ENCODE assay signal across 22 cellular contexts in the genomic region with DNA sequence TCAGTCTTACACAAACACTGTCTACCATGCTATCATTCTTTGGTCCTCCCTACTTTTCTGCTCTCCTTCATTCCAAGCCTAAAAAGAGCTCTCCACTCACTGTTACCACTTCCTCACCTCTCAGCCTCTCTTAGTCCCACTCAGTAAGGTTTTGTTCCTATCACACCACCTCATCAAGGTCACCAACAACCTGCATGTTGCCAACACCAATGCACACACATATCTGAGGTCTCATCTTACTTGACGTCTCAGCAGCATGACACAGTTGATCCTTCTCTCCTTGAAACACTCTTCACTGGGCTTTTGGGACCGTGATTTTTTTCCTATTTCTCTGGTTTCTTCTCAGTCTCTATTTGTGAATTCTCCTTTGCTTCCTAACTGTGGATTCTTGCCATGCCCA. TPM values are rescaled to one million over a fixed set of nuclear protein-coding genes. Genes with fewer than 3 reads are reported as not detected.
DNase-seq lines count a peak whose midpoint lies in the region; ATAC-seq and TF ChIP-seq lines count a peak whose summit lies in the region.
"Had no signal": no experiment of that assay in that cellular context is flagged by ENCODE, and none has a peak within 500 bp of the region (broad histone marks: within the 10 kb centered on the region; RNA-seq: fewer than 3 reads in every experiment).

No MANE protein-coding gene starts in this region.

- H3K27ac ChIP-seq in PC-9 = peak overlapping the region; percentile 30
- H3K27ac ChIP-seq in epithelial cell of prostate = peak overlapping the region; percentile 98
- H3K27ac ChIP-seq in thymus (ENCODE audit: low read depth) = peak overlapping the region; percentile 31
- H3K27ac ChIP-seq: SJCRH30, skin epidermis, tibial artery had no signal

- TF ChIP-seq CTCF in PC-9 (conservative IDR thresholded peaks at IDR 0.05) = no peak

- H3K79me2 ChIP-seq in PC-9 (ENCODE audit: low read depth) = peaks cover 95% of the 10 kb centered on the region

- no peak for DNase-seq in activated naive CD4-positive, alpha-beta T cell (lab: John Stamatoyannopoulos, UW)
- DNase-seq in PC-9 (no peak), epithelial cell of prostate (ENCODE audit: low read depth, low spot score) (no peak), AML-193 (lab: John Stamatoyannopoulos, UW) (no peak), NCI-H1436 treated with DMSO at 0.1 percent for 48 hours (lab: John Stamatoyannopoulos, UW) (no peak)
- DNase-seq: activated CD4-positive, CD25-positive, alpha-beta regulatory T cell; activated gamma-delta T cell treated with Interleukin-2 at 50 U/mL for 16 hours; endodermal cell; hippocampal formation; KBM-7; kidney; naive B cell; NCI-H1048; posterior cingulate gyrus; SJCRH30; stimulated activated CD8-positive, alpha-beta memory T cell treated with anti-CD3 and anti-CD28 coated beads, Interleukin-4, amount 100 ng/mL, for 48 hours; tibial artery had no signal

- H3K4me1 ChIP-seq in PC-9 (replicated peaks; ENCODE audit: insufficient read depth) (peaks cover 48% of the 10 kb centered on the region), thymus (ENCODE audit: control insufficient read depth, insufficient read depth, low read length) (no peaks in the 10 kb centered on the region)
- H3K4me1 ChIP-seq: SJCRH30 had no signal

- intact Hi-C loops in PC-9 (cut with micrococcal nuclease; ENCODE audit: unreplicated experiment) = no loop called here

- H3K36me3 ChIP-seq in PC-9 (ENCODE audit: low read depth) = peaks cover 9% of the 10 kb centered on the region; the same call in 1 of the 2 replicates
- H3K36me3 ChIP-seq in thymus (ENCODE audit: control insufficient read depth, insufficient read depth) = peaks cover 3% of the 10 kb centered on the region
- H3K36me3 ChIP-seq: SJCRH30 had no signal

- no peaks in the 10 kb centered on the region for H3K9me3 Mint-ChIP-seq in activated naive CD4-positive, alpha-beta T cell treated with anti-CD3 and anti-CD28 coated beads, Interleukin-2, amount 50 U/mL, for 24 hours
- H3K9me3 Mint-ChIP-seq: endodermal cell; naive B cell; T-helper 1 cell treated with Interleukin-12 subunit alpha and Interleukin-12 subunit beta and Interleukin-4 antibody, amounts not matched to agents 30 μg/mL and 1 μg/mL, for 36 hours had no signal

- no peaks in the 10 kb centered on the region for H3K27me3 Mint-ChIP-seq in activated naive CD4-positive, alpha-beta T cell treated with anti-CD3 and anti-CD28 coated beads, Interleukin-2, amount 50 U/mL, for 24 hours
- H3K27me3 Mint-ChIP-seq: naive B cell had no signal

- peaks cover 25% of the 10 kb centered on the region for H3F3A ChIP-seq in PC-9 (ENCODE audit: insufficient read depth, low read depth)

- H4K20me1 ChIP-seq in PC-9 (ENCODE audit: insufficient read depth) = peaks cover 23% of the 10 kb centered on the region

- ATAC-seq in HG02642 (IDR thresholded peaks at IDR 0.05; ENCODE audit: poor library complexity, unreplicated experiment) = no peak

- H3K9me2 ChIP-seq in PC-9 (ENCODE audit: insufficient read depth) = no peaks in the 10 kb centered on the region

- no TSS peak for BruUV-seq in PC-9 (replicated peaks; lab: Mats Ljungman, UMichigan)

- no peak overlapping the region for H3K4me3 ChIP-seq in PC-9
- no peak overlapping the region for H3K4me3 ChIP-seq in thymus (ENCODE audit: low read length)
- H3K4me3 ChIP-seq: SJCRH30, skin epidermis, tibial artery had no signal

- POLR2A ChIA-PET in PC-9 (lab: Charles Lee; ENCODE audit: unreplicated experiment) = no interaction called here

- H3K27me3 ChIP-seq in PC-9 (ENCODE audit: insufficient read depth, low read depth) (no peaks in the 10 kb centered on the region), thymus (ENCODE audit: control insufficient read depth, insufficient read depth) (no peaks in the 10 kb centered on the region)
- H3K27me3 ChIP-seq: SJCRH30, tibial artery had no signal

- peaks cover 27% of the 10 kb centered on the region for H3K4me1 Mint-ChIP-seq in activated naive CD4-positive, alpha-beta T cell treated with anti-CD3 and anti-CD28 coated beads, Interleukin-2, amount 50 U/mL, for 24 hours
- H3K4me1 Mint-ChIP-seq: endodermal cell had no signal

- H3K4me3 Mint-ChIP-seq in activated naive CD4-positive, alpha-beta T cell treated with anti-CD3 and anti-CD28 coated beads, Interleukin-2, amount 50 U/mL, for 24 hours = no peak overlapping the region
- H3K4me3 Mint-ChIP-seq: endodermal cell; T-helper 1 cell treated with Interleukin-12 subunit alpha and Interleukin-12 subunit beta and Interleukin-4 antibody, amounts not matched to agents 30 μg/mL and 1 μg/mL, for 36 hours had no signal

- peaks cover 5% of the 10 kb centered on the region for H3K36me3 Mint-ChIP-seq in activated naive CD4-positive, alpha-beta T cell treated with anti-CD3 and anti-CD28 coated beads, Interleukin-2, amount 50 U/mL, for 24 hours
- H3K36me3 Mint-ChIP-seq: naive B cell had no signal

- no peaks in the 10 kb centered on the region for H3K9me3 ChIP-seq in PC-9 (ENCODE audit: insufficient read depth, low read depth)
- no peaks in the 10 kb centered on the region for H3K9me3 ChIP-seq in thymus (ENCODE audit: control insufficient read depth)
- H3K9me3 ChIP-seq: SJCRH30, tibial artery had no signal

- no peak overlapping the region for H3K4me2 ChIP-seq in PC-9

- 90% methylated on average over 2 of the region's 2 CpGs for WGBS in thymus

- CTCF ChIA-PET in PC-9 (lab: Charles Lee) = no interaction called here

- no peak overlapping the region for H2AFZ ChIP-seq in PC-9

- H3K27ac Mint-ChIP-seq in activated naive CD4-positive, alpha-beta T cell treated with anti-CD3 and anti-CD28 coated beads, Interleukin-2, amount 50 U/mL, for 24 hours = peak overlapping the region; percentile 18
- H3K27ac Mint-ChIP-seq: endodermal cell; T-helper 1 cell treated with Interleukin-12 subunit alpha and Interleukin-12 subunit beta and Interleukin-4 antibody, amounts not matched to agents 30 μg/mL and 1 μg/mL, for 36 hours had no signal

RNA-seq across cellular contexts. Expression of gene PISD, which starts 8.1 kb away (rescaled TPM):
- total RNA-seq in PC-9 (2021) = 46.4 and 46.8 TPM in 2 replicates
- polyA plus RNA-seq in thymus = 31.8 TPM

Comparison
In these comparisons a context has a peak if more than half of its experiments do, and no peak if none do; other contexts are left out.
1. H3K27ac ChIP-seq: peak in every context shown above with its lines; median percentile 98 in epithelial cell of prostate; 31 in thymus; 30 in PC-9.